16 cellular contexts compared by ENCODE assay signal in the genomic region with DNA sequence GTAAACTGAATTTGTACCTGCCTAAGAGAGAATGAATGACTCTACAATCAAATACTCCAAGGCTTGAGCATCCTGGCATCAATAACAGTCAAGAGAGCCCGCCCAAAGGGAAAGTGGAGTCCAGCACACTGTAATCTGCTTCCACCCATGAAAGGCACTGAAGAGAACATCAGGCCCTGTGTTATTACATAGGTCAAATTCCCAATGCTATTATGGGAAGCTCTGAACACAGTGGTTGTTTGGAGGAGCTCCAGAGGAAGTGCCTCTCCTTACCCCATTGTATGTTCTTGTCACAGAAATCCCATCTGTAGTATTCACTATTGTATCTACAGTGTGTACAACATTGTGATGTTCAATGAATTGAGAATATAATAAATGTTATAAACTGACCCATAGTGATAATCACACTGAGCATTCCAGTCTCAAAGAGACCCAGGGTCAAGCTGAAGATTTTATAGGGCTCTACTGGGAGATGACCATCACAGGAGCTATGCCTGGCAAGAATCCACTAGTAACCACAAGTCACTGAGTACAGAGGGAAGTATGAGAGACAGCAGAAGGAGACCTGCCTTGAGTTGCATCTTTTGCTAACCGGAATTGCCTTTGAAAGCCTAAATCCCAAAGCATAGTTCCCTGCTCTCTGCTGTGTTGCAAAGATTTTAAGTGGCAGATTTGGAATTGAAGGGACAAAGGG.
A peak's percentile ranks its signal among the peaks of the same experiment; 100 is the strongest.
DNase-seq lines count a peak whose midpoint lies in the region; ATAC-seq and TF ChIP-seq lines count a peak whose summit lies in the region.
"Had no signal": no experiment of that assay in that cellular context is flagged by ENCODE, and none has a peak within 500 bp of the region (broad histone marks: within the 10 kb centered on the region; RNA-seq: fewer than 3 reads in every experiment).

No MANE protein-coding gene starts in this region.

- DNase-seq in BJ (ENCODE audit: low read depth) (peak; percentile 83), LHCN-M2 (ENCODE audit: low read depth) (peak; percentile 96), chondrocyte (ENCODE audit: low spot score) (no peak), osteoblast (ENCODE audit: insufficient read length, low spot score, missing footprints) (no peak), aorta (no peak), ureter (ENCODE audit: low spot score) (no peak)
- no peak for DNase-seq in activated CD4-positive, alpha-beta T cell treated with anti-CD3 and anti-CD28 coated beads for 1 hour
- no peak for DNase-seq in stimulated activated naive CD8-positive, alpha-beta T cell treated with anti-CD3 and anti-CD28 coated beads, Interleukin-15, amount 100 ng/mL, for 72 hours
- DNase-seq: activated CD4-positive, alpha-beta T cell treated with anti-CD3 and anti-CD28 coated beads for 48 hours; CD8-positive, alpha-beta memory T cell; midbrain; NCI-H2081; NK-92 treated with Interleukin-12 subunit alpha and Interleukin-12 subunit beta, amount 100 ng/mL, for 24 hours; psoas muscle; stomach had no signal

- H3K27ac ChIP-seq in osteoblast (ENCODE audit: low read depth, low read length) (peak overlapping the region; percentile 85), aorta (ENCODE audit: low read depth in 1 of 2, low read length in 2 of 2) (no peak overlapping the region)
- H3K27ac ChIP-seq: psoas muscle, stomach had no signal

- peak overlapping the region; percentile 74 for H3K27ac Mint-ChIP-seq in chondrocyte (ENCODE audit: unreplicated experiment)
- H3K27ac Mint-ChIP-seq in stimulated activated naive CD8-positive, alpha-beta T cell treated with anti-CD3 and anti-CD28 coated beads, Interleukin-15, amount 100 ng/mL, for 72 hours = no peak overlapping the region
- H3K27ac Mint-ChIP-seq: activated T-helper 17 cell treated with anti-CD3 and anti-CD28 coated beads, Interleukin-2, amount 50 U/mL, for 72 hours; CD8-positive, alpha-beta memory T cell had no signal

- CTCF ChIA-PET in BJ (lab: Yijun Ruan, JAX) = interaction anchor here (0.6 to 1.2 kb wide), 3 partner anchors 11 to 125 kb away, joined by 3 to 4 read pairs (median 3); no protein-coding TSS in a partner anchor

- H3K4me2 ChIP-seq in osteoblast (ENCODE audit: insufficient read depth, low read length) = peak overlapping the region; percentile 57

- H3K27me3 ChIP-seq in BJ (ENCODE audit: control insufficient read depth, insufficient read depth, low read length) = no peaks in the 10 kb centered on the region
- H3K27me3 ChIP-seq in osteoblast (ENCODE audit: insufficient read depth, low read length) = no peaks in the 10 kb centered on the region
- no peaks in the 10 kb centered on the region for H3K27me3 ChIP-seq in aorta (ENCODE audit: control insufficient read depth in 1 of 2, insufficient read depth in 2 of 2, low read length in 1 of 2)
- H3K27me3 ChIP-seq: stomach had no signal

- H2AFZ ChIP-seq in osteoblast (ENCODE audit: low read length) = no peak overlapping the region

- H3K4me3 Mint-ChIP-seq in chondrocyte (ENCODE audit: unreplicated experiment) = no peak overlapping the region
- H3K4me3 Mint-ChIP-seq in stimulated activated naive CD8-positive, alpha-beta T cell treated with anti-CD3 and anti-CD28 coated beads, Interleukin-15, amount 100 ng/mL, for 72 hours = no peak overlapping the region
- H3K4me3 Mint-ChIP-seq: activated T-helper 17 cell treated with anti-CD3 and anti-CD28 coated beads, Interleukin-2, amount 50 U/mL, for 72 hours; CD8-positive, alpha-beta memory T cell had no signal

- WGBS in aorta, 2 donors = 92% methylated on average over 2 of the region's 2 CpGs

- POLR2A ChIA-PET in BJ (lab: Charles Lee) = interaction anchor here (0.6 kb wide), 1 partner anchor 589 kb away, joined by 3 read pairs; a partner anchor contains a TSS

- peaks cover 65% of the 10 kb centered on the region for H3K4me1 Mint-ChIP-seq in chondrocyte (ENCODE audit: low read depth)
- H3K4me1 Mint-ChIP-seq in stimulated activated naive CD8-positive, alpha-beta T cell treated with anti-CD3 and anti-CD28 coated beads, Interleukin-15, amount 100 ng/mL, for 72 hours = no peaks in the 10 kb centered on the region
- H3K4me1 Mint-ChIP-seq: activated T-helper 17 cell treated with anti-CD3 and anti-CD28 coated beads, Interleukin-2, amount 50 U/mL, for 72 hours; CD8-positive, alpha-beta memory T cell had no signal

- no peak for ATAC-seq in aorta (ENCODE audit: low FRiP score)
- no peak for ATAC-seq in stimulated activated naive CD8-positive, alpha-beta T cell treated with anti-CD3 and anti-CD28 coated beads, Interleukin-15, amount 100 ng/mL, for 72 hours
- ATAC-seq: activated T-helper 17 cell treated with anti-CD3 and anti-CD28 coated beads, Interleukin-2, amount 50 U/mL, for 72 hours; psoas muscle had no signal

- H3K9me3 Mint-ChIP-seq in chondrocyte (ENCODE audit: low read depth) = no peaks in the 10 kb centered on the region
- no peaks in the 10 kb centered on the region for H3K9me3 Mint-ChIP-seq in stimulated activated naive CD8-positive, alpha-beta T cell treated with anti-CD3 and anti-CD28 coated beads, Interleukin-15, amount 100 ng/mL, for 72 hours
- H3K9me3 Mint-ChIP-seq: activated T-helper 17 cell treated with anti-CD3 and anti-CD28 coated beads, Interleukin-2, amount 50 U/mL, for 72 hours had no signal

- H3K79me2 ChIP-seq in osteoblast (ENCODE audit: insufficient read depth, low read length) = no peaks in the 10 kb centered on the region

- no peaks in the 10 kb centered on the region for H3K27me3 Mint-ChIP-seq in chondrocyte (ENCODE audit: low read depth)
- H3K27me3 Mint-ChIP-seq in stimulated activated naive CD8-positive, alpha-beta T cell treated with anti-CD3 and anti-CD28 coated beads, Interleukin-15, amount 100 ng/mL, for 72 hours = no peaks in the 10 kb centered on the region
- H3K27me3 Mint-ChIP-seq: activated T-helper 17 cell treated with anti-CD3 and anti-CD28 coated beads, Interleukin-2, amount 50 U/mL, for 72 hours; CD8-positive, alpha-beta memory T cell had no signal

- no peaks in the 10 kb centered on the region for H3K36me3 Mint-ChIP-seq in chondrocyte (ENCODE audit: low read depth)
- H3K36me3 Mint-ChIP-seq: CD8-positive, alpha-beta memory T cell had no signal

- H3K36me3 ChIP-seq in BJ (ENCODE audit: control insufficient read depth, insufficient read depth, low read length) (no peaks in the 10 kb centered on the region), osteoblast (ENCODE audit: insufficient read depth, low read length) (no peaks in the 10 kb centered on the region), aorta (ENCODE audit: control insufficient read depth in 1 of 2, insufficient read depth in 2 of 2, low read length in 1 of 2) (no peaks in the 10 kb centered on the region)
- H3K36me3 ChIP-seq: stomach had no signal

- intact Hi-C loops in aorta (cut with DNase I) = no loop called here

- H3K4me3 ChIP-seq in BJ (ENCODE audit: low read depth, low read length) = no peak overlapping the region
- peak overlapping the region; percentile 7 for H3K4me3 ChIP-seq in osteoblast (ENCODE audit: insufficient read depth, low read length)
- H3K4me3 ChIP-seq in aorta (ENCODE audit: low read length in 2 of 2) = no peak overlapping the region
- H3K4me3 ChIP-seq: psoas muscle, stomach had no signal

- TF ChIP-seq CTCF in BJ (IDR thresholded peaks at IDR 0.05; ENCODE audit: insufficient read depth, low read depth, low read length) = no peak
- no peak for TF ChIP-seq CTCF in chondrocyte (IDR thresholded peaks at IDR 0.05)
- TF ChIP-seq CTCF in osteoblast (IDR thresholded peaks at IDR 0.05; ENCODE audit: extremely low read depth, low read depth, low read length) = no peak

- no peaks in the 10 kb centered on the region for H4K20me1 ChIP-seq in osteoblast (ENCODE audit: insufficient read depth, low read length)

- no peaks in the 10 kb centered on the region for H3K9me3 ChIP-seq in osteoblast (ENCODE audit: low read depth, low read length)
- H3K9me3 ChIP-seq in aorta (ENCODE audit: control insufficient read depth, low read length) = no peaks in the 10 kb centered on the region
- H3K9me3 ChIP-seq: psoas muscle, stomach had no signal

- H3K4me1 ChIP-seq in osteoblast (ENCODE audit: insufficient read depth, low read length) = peaks cover 67% of the 10 kb centered on the region
- H3K4me1 ChIP-seq in aorta (ENCODE audit: control insufficient read depth in 1 of 2, insufficient read depth in 2 of 2, low read length in 2 of 2) = no peaks in the 10 kb centered on the region
- H3K4me1 ChIP-seq: psoas muscle, stomach had no signal

Comparison
In these comparisons a context has a peak if more than half of its experiments do, and no peak if none do; other contexts are left out.
1. DNase-seq: peak in BJ (single experiment) and LHCN-M2 (single experiment); none in chondrocyte (single experiment), osteoblast (single experiment), activated CD4-positive, alpha-beta T cell treated with anti-CD3 and anti-CD28 coated beads for 1 hour (single experiment), aorta (0 of 2), ureter (single experiment) and stimulated activated naive CD8-positive, alpha-beta T cell treated with anti-CD3 and anti-CD28 coated beads, Interleukin-15, amount 100 ng/mL, for 72 hours (0 of 2).